Comparison of ENCODE assay signal across 9 cellular contexts in genomic region chr18:3177902-3178687, GRCh38. TPM values are rescaled to one million over a fixed set of nuclear protein-coding genes. Genes with fewer than 3 reads are reported as not detected.
A peak's percentile ranks its signal among the peaks of the same experiment; 100 is the strongest.
DNase-seq lines count a peak whose midpoint lies in the region; ATAC-seq and TF ChIP-seq lines count a peak whose summit lies in the region.
"Had no signal": no experiment of that assay in that cellular context is flagged by ENCODE, and none has a peak within 500 bp of the region (broad histone marks: within the 10 kb centered on the region; RNA-seq: fewer than 3 reads in every experiment).

No MANE protein-coding gene starts in this region.

- H3K27me3 ChIP-seq in PC-3 (ENCODE audit: low read length) = no peaks in the 10 kb centered on the region

- H3K4me3 Mint-ChIP-seq in T-cell (no peak overlapping the region), type B pancreatic cell (no peak overlapping the region)

- H3K4me2 ChIP-seq in PC-3 (ENCODE audit: low read length) = no peak overlapping the region

- POLR2A ChIA-PET in T-cell (lab: Charles Lee) = no interaction called here
- POLR2A ChIA-PET in PC-3 (lab: Charles Lee; ENCODE audit: unreplicated experiment) = interaction anchor here (0.7 kb wide), 1 partner anchor 61 kb away, joined by 5 read pairs; no protein-coding TSS in a partner anchor

- H3K36me3 Mint-ChIP-seq in T-cell (peaks cover 7% of the 10 kb centered on the region), type B pancreatic cell (no peaks in the 10 kb centered on the region)

- BruUV-seq in PC-3 (replicated peaks; lab: Mats Ljungman, UMichigan) = no TSS peak

- H3K4me1 Mint-ChIP-seq in T-cell = peaks cover 0 to 3% (median 0%) of the 10 kb centered on the region in 3 donors
- H3K4me1 Mint-ChIP-seq in type B pancreatic cell (ENCODE audit: unreplicated experiment) = peaks cover 14% of the 10 kb centered on the region

- H3K36me3 ChIP-seq in PC-3 (ENCODE audit: low read depth, low read length) = no peaks in the 10 kb centered on the region

- H3K9me3 Mint-ChIP-seq in T-cell (no peaks in the 10 kb centered on the region), type B pancreatic cell (no peaks in the 10 kb centered on the region)

- H3K27ac Mint-ChIP-seq in T-cell = no peak overlapping the region
- H3K27ac Mint-ChIP-seq in type B pancreatic cell = no peak overlapping the region

- H3K4me3 ChIP-seq in PC-3 (ENCODE audit: low read length) = no peak overlapping the region

- H3K27me3 Mint-ChIP-seq in T-cell = no peaks in the 10 kb centered on the region
- H3K27me3 Mint-ChIP-seq in type B pancreatic cell = no peaks in the 10 kb centered on the region

- no peak overlapping the region for H2AFZ ChIP-seq in PC-3 (ENCODE audit: low read length)

- no peaks in the 10 kb centered on the region for H4K20me1 ChIP-seq in PC-3 (ENCODE audit: low read length)

- ATAC-seq in HG03095 (IDR thresholded peaks at IDR 0.05; ENCODE audit: unreplicated experiment) (peak; percentile 73), T-cell (replicated peaks in 1 of 4) (peak in 2 of 4 experiments; percentile 19 to 64), PC-3 (no peak)

- H3K79me2 ChIP-seq in PC-3 (ENCODE audit: low read length) = no peaks in the 10 kb centered on the region

- peak; percentile 10 for DNase-seq in stimulated activated CD4-positive, alpha-beta T cell treated with anti-CD3 and anti-CD28 coated beads, Interleukin-15, amount 100 ng/mL, for 24 hours
- DNase-seq in stimulated activated CD4-positive, alpha-beta T cell treated with anti-CD3 and anti-CD28 coated beads, Interleukin-2, amount 100 ng/mL, for 24 hours = no peak
- DNase-seq in T-cell = peak in 24 of 34 experiments; percentile 2 to 66 (median 18)
- DNase-seq in hippocampal formation (lab: John Stamatoyannopoulos, UW) = peak; percentile 34 to 35
- no peak for DNase-seq in PC-3
- DNase-seq in type B pancreatic cell (ENCODE audit: extremely low spot score, unreplicated experiment) = no peak
- no peak for DNase-seq in LoVo (ENCODE audit: low spot score)

- H3K4me1 ChIP-seq in PC-3 (ENCODE audit: insufficient read depth, low read length) = peaks cover 18% of the 10 kb centered on the region

- H3K9me3 ChIP-seq in PC-3 (ENCODE audit: low read length) = no peaks in the 10 kb centered on the region

- H3F3A ChIP-seq in PC-3 (ENCODE audit: low read length, unreplicated experiment) = no peaks in the 10 kb centered on the region

- H3K9ac ChIP-seq in PC-3 (ENCODE audit: low read length) = no peak overlapping the region

- CTCF ChIA-PET in T-cell (lab: Charles Lee) (no interaction called here), PC-3 (lab: Charles Lee) (no interaction called here)

- no peak overlapping the region for H3K27ac ChIP-seq in PC-3 (ENCODE audit: low read length)
- H3K27ac ChIP-seq: C4-2B had no signal

- TF ChIP-seq CTCF in PC-3 (conservative IDR thresholded peaks at IDR 0.05; ENCODE audit: low read depth, low read length) = no peak
- no peak for TF ChIP-seq CTCF in type B pancreatic cell (conservative IDR thresholded peaks at IDR 0.05)

- intact Hi-C loops in PC-3 (cut with micrococcal nuclease) = loop anchor here (5.0 kb wide), 1 partner anchor 39 kb away; the partner anchor contains the start of gene MYOM1

- H3K9me2 ChIP-seq in PC-3 (replicated peaks; ENCODE audit: low read length) = no peaks in the 10 kb centered on the region

RNA-seq across cellular contexts. Expression of gene MYOM1, which starts 41.7 kb away (rescaled TPM):
- total RNA-seq in T-cell (1 to 10 TPM in 4 of 5 donors, under 1 TPM in 1; 0.98 to 7.0 (median 1.9) TPM), PC-3 (2014; rRNA removed) (0.07 and 0.12 TPM in 2 replicates), type B pancreatic cell (ENCODE audit: low replicate concordance) (2.0 TPM in 2 replicates)

Comparison
In these comparisons a context has a peak if more than half of its experiments do, and no peak if none do; other contexts are left out.
1. DNase-seq: peak in stimulated activated CD4-positive, alpha-beta T cell treated with anti-CD3 and anti-CD28 coated beads, Interleukin-15, amount 100 ng/mL, for 24 hours (single experiment), T-cell (24 of 34) and hippocampal formation (2 of 2); none in stimulated activated CD4-positive, alpha-beta T cell treated with anti-CD3 and anti-CD28 coated beads, Interleukin-2, amount 100 ng/mL, for 24 hours (0 of 2), PC-3 (single experiment), type B pancreatic cell (single experiment) and LoVo (single experiment).